ENCODE assay signal across 16 cellular contexts in the genomic region with DNA sequence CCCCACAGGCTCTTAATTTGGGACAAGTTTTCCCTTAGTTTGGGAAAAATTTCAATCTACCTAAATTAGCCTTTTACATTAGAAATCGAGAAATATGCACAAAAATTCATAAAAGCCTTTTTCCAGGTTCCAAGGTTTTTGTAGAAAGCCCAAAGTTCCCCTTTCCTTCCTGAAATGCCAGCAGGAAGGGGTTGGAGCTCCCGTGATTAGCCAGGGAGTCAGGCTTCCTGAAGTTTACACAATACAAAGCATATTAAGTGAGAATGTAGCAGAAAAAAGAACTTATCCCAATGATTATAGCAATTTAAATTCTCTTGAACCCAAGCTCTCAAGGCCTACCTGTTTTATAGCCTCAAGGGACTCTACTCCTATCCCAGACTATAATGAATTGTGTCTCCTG. TPM values are rescaled to one million over a fixed set of nuclear protein-coding genes. Genes with fewer than 3 reads are reported as not detected.
A peak's percentile ranks its signal among the peaks of the same experiment; 100 is the strongest.
DNase-seq lines count a peak whose midpoint lies in the region; ATAC-seq and TF ChIP-seq lines count a peak whose summit lies in the region.
"Had no signal": no experiment of that assay in that cellular context is flagged by ENCODE, and none has a peak within 500 bp of the region (broad histone marks: within the 10 kb centered on the region; RNA-seq: fewer than 3 reads in every experiment).

No MANE protein-coding gene starts in this region.

- H3K27me3 ChIP-seq in upper lobe of right lung: no peaks in the 10 kb centered on the region
- H3K27me3 ChIP-seq: BE2C had no signal

- H3K9me3 Mint-ChIP-seq in activated naive CD8-positive, alpha-beta T cell (ENCODE audit: low read depth): no peaks in the 10 kb centered on the region
- H3K9me3 Mint-ChIP-seq in activated naive CD8-positive, alpha-beta T cell treated with anti-CD3 and anti-CD28 coated beads, Interleukin-2, amount 50 U/mL, for 24 hours: no peaks in the 10 kb centered on the region
- H3K9me3 Mint-ChIP-seq in nephron: no peaks in the 10 kb centered on the region
- no peaks in the 10 kb centered on the region for H3K9me3 Mint-ChIP-seq in activated CD4-positive, alpha-beta memory T cell treated with anti-CD3 and anti-CD28 coated beads for 36 hours
- H3K9me3 Mint-ChIP-seq: CD4-positive, alpha-beta T cell had no signal

- no peak overlapping the region for H3K4me3 ChIP-seq in upper lobe of right lung
- H3K4me3 ChIP-seq: HAP-1 had no signal

- no peak overlapping the region for H3K4me3 Mint-ChIP-seq in activated naive CD8-positive, alpha-beta T cell
- H3K4me3 Mint-ChIP-seq in activated naive CD8-positive, alpha-beta T cell treated with anti-CD3 and anti-CD28 coated beads, Interleukin-2, amount 50 U/mL, for 24 hours: no peak overlapping the region
- no peak overlapping the region for H3K4me3 Mint-ChIP-seq in nephron
- H3K4me3 Mint-ChIP-seq in activated CD4-positive, alpha-beta memory T cell treated with anti-CD3 and anti-CD28 coated beads for 36 hours: no peak overlapping the region
- H3K4me3 Mint-ChIP-seq: CD4-positive, alpha-beta T cell had no signal

- DNase-seq in activated naive CD8-positive, alpha-beta T cell treated with anti-CD3 and anti-CD28 coated beads, Interleukin-2, amount 50 U/mL, for 24 hours: no peak
- DNase-seq in dermis blood vessel endothelial cell (peak; percentile 78), upper lobe of right lung (peak; percentile 2), HuH-7.5 (ENCODE audit: low spot score) (no peak)
- no peak for DNase-seq in activated CD4-positive, alpha-beta memory T cell treated with anti-CD3 and anti-CD28 coated beads for 36 hours
- no peak for DNase-seq in effector CD4-positive, alpha-beta T cell
- DNase-seq: BE2C; CD4-positive, alpha-beta T cell; NCI-H1417; NCI-H2029; NCI-H2171 treated with DMSO at 0.1 percent for 48 hours; NCI-H446 treated with DMSO at 0.1 percent for 48 hours had no signal

- CTCF ChIA-PET in activated CD4-positive, alpha-beta memory T cell treated with anti-CD3 and anti-CD28 coated beads for 36 hours (lab: Charles Lee): no interaction called here

- H3K27ac ChIP-seq in upper lobe of right lung: no peak overlapping the region
- H3K27ac ChIP-seq: 22Rv1 had no signal

- intact Hi-C loops in upper lobe of right lung (cut with DNase I): no loop called here
- intact Hi-C loops in activated CD4-positive, alpha-beta memory T cell treated with anti-CD3 and anti-CD28 coated beads for 36 hours (cut with micrococcal nuclease): loop anchor here (10.0 kb wide), 1 partner anchor 634 kb away; the partner anchor contains the start of gene SYTL3

- H3K36me3 Mint-ChIP-seq in activated naive CD8-positive, alpha-beta T cell: peaks cover 9% of the 10 kb centered on the region
- H3K36me3 Mint-ChIP-seq in activated naive CD8-positive, alpha-beta T cell treated with anti-CD3 and anti-CD28 coated beads, Interleukin-2, amount 50 U/mL, for 24 hours (ENCODE audit: low read depth): peaks cover 15% of the 10 kb centered on the region
- H3K36me3 Mint-ChIP-seq in nephron (ENCODE audit: low read depth): peaks cover 8% of the 10 kb centered on the region
- peaks cover 8% of the 10 kb centered on the region for H3K36me3 Mint-ChIP-seq in activated CD4-positive, alpha-beta memory T cell treated with anti-CD3 and anti-CD28 coated beads for 36 hours

- peak overlapping the region; percentile 46 for H3K27ac Mint-ChIP-seq in activated naive CD8-positive, alpha-beta T cell
- H3K27ac Mint-ChIP-seq in activated naive CD8-positive, alpha-beta T cell treated with anti-CD3 and anti-CD28 coated beads, Interleukin-2, amount 50 U/mL, for 24 hours: no peak overlapping the region
- peak overlapping the region; percentile 26 to 45 (median 42) for H3K27ac Mint-ChIP-seq in nephron
- no peak overlapping the region for H3K27ac Mint-ChIP-seq in activated CD4-positive, alpha-beta memory T cell treated with anti-CD3 and anti-CD28 coated beads for 36 hours
- H3K27ac Mint-ChIP-seq: CD4-positive, alpha-beta T cell had no signal

- no peak for ATAC-seq in activated naive CD8-positive, alpha-beta T cell treated with anti-CD3 and anti-CD28 coated beads, Interleukin-2, amount 50 U/mL, for 24 hours
- ATAC-seq in upper lobe of right lung: no peak

- POLR2A ChIA-PET in activated CD4-positive, alpha-beta memory T cell treated with anti-CD3 and anti-CD28 coated beads for 36 hours (lab: Charles Lee): no interaction called here

- TF ChIP-seq CTCF in nephron (IDR thresholded peaks at IDR 0.05; ENCODE audit: unreplicated experiment in 3 of 3): no peak
- no peak for TF ChIP-seq CTCF in upper lobe of right lung (IDR thresholded peaks at IDR 0.05)

- H3K27me3 Mint-ChIP-seq in activated naive CD8-positive, alpha-beta T cell: no peaks in the 10 kb centered on the region
- H3K27me3 Mint-ChIP-seq in activated naive CD8-positive, alpha-beta T cell treated with anti-CD3 and anti-CD28 coated beads, Interleukin-2, amount 50 U/mL, for 24 hours: no peaks in the 10 kb centered on the region
- H3K27me3 Mint-ChIP-seq in nephron (ENCODE audit: low read depth): peaks cover 5% of the 10 kb centered on the region
- no peaks in the 10 kb centered on the region for H3K27me3 Mint-ChIP-seq in activated CD4-positive, alpha-beta memory T cell treated with anti-CD3 and anti-CD28 coated beads for 36 hours
- H3K27me3 Mint-ChIP-seq: CD4-positive, alpha-beta T cell had no signal

- H3K4me1 ChIP-seq in upper lobe of right lung: peaks cover 4% of the 10 kb centered on the region
- H3K4me1 ChIP-seq: HAP-1 had no signal

- no peaks in the 10 kb centered on the region for H3K36me3 ChIP-seq in upper lobe of right lung
- H3K36me3 ChIP-seq: BE2C had no signal

- H3K9me3 ChIP-seq in upper lobe of right lung: no peaks in the 10 kb centered on the region
- H3K9me3 ChIP-seq: BE2C, HAP-1 had no signal

- peaks cover 17% of the 10 kb centered on the region for H3K4me1 Mint-ChIP-seq in activated naive CD8-positive, alpha-beta T cell (ENCODE audit: low read depth)
- peaks cover 15% of the 10 kb centered on the region for H3K4me1 Mint-ChIP-seq in activated naive CD8-positive, alpha-beta T cell treated with anti-CD3 and anti-CD28 coated beads, Interleukin-2, amount 50 U/mL, for 24 hours
- H3K4me1 Mint-ChIP-seq in nephron: peaks cover 52% of the 10 kb centered on the region
- peaks cover 8% of the 10 kb centered on the region for H3K4me1 Mint-ChIP-seq in activated CD4-positive, alpha-beta memory T cell treated with anti-CD3 and anti-CD28 coated beads for 36 hours (ENCODE audit: low read depth)

RNA-seq across cellular contexts. Expression of gene SYNJ2, which starts 39.1 kb away (rescaled TPM):
- total RNA-seq in dermis blood vessel endothelial cell (29.6 and 34.7 TPM in 2 replicates), upper lobe of right lung (7.2 TPM)
- total RNA-seq in activated CD4-positive, alpha-beta memory T cell treated with anti-CD3 and anti-CD28 coated beads for 36 hours: 10 to 100 TPM; 32.2 to 32.3 TPM

Comparison
In these comparisons a context has a peak if more than half of its experiments do, and no peak if none do; other contexts are left out.
1. H3K27ac Mint-ChIP-seq: peak in activated naive CD8-positive, alpha-beta T cell (single experiment) and nephron (3 of 3); none in activated naive CD8-positive, alpha-beta T cell treated with anti-CD3 and anti-CD28 coated beads, Interleukin-2, amount 50 U/mL, for 24 hours (single experiment) and activated CD4-positive, alpha-beta memory T cell treated with anti-CD3 and anti-CD28 coated beads for 36 hours (single experiment).
2. DNase-seq: peak in dermis blood vessel endothelial cell (single experiment) and upper lobe of right lung (single experiment); none in activated naive CD8-positive, alpha-beta T cell treated with anti-CD3 and anti-CD28 coated beads, Interleukin-2, amount 50 U/mL, for 24 hours (single experiment), activated CD4-positive, alpha-beta memory T cell treated with anti-CD3 and anti-CD28 coated beads for 36 hours (single experiment), effector CD4-positive, alpha-beta T cell (single experiment) and HuH-7.5 (single experiment).